In the genomic region with DNA sequence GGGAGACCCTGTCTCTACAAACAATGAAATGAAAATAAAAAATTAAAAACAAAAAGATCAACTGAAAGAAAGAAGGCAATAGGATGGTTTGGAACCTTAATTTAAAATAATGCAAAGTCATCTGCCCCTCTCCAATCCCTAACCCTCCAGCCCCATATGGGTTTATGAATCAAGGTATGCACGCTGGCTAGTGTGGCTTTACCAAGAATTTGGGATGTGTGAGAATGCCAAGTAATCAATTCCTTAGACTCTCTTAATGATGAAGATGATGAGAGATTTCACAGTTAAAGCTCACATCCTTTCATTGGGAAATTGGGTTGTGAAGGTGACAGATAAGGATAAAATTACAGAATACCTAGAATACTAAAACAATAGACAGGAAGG, we compare ENCODE assay signal across 21 cellular contexts.
"Had no signal": no experiment of that assay in that cellular context is flagged by ENCODE, and none has a peak within 500 bp of the region (broad histone marks: within the 10 kb centered on the region; RNA-seq: fewer than 3 reads in every experiment).

No MANE protein-coding gene starts in this region.

- ATAC-seq: esophagus mucosa; gastrocnemius medialis; left lobe of liver; stimulated activated naive B cell treated with anti-CD40 and anti-IgM and Interleukin-4, amounts not matched to agents 10 μg/mL and 1 μg/mL and 100 μg/mL, for 72 hours had no signal

- H3K4me3 ChIP-seq: gastrocnemius medialis, lung, sigmoid colon, SJCRH30, tibial artery had no signal

- H3K27me3 Mint-ChIP-seq: activated B cell treated with CpG ODN at 0.5 μM for 24 hours; stimulated activated naive B cell treated with anti-CD40 and anti-IgM and Interleukin-4, amounts not matched to agents 10 μg/mL and 1 μg/mL and 100 μg/mL, for 72 hours had no signal

- H3K27ac Mint-ChIP-seq: activated B cell treated with CpG ODN at 0.5 μM for 24 hours; stimulated activated naive B cell treated with anti-CD40 and anti-IgM and Interleukin-4, amounts not matched to agents 10 μg/mL and 1 μg/mL and 100 μg/mL, for 72 hours had no signal

- H3K4me3 Mint-ChIP-seq: activated B cell treated with CpG ODN at 0.5 μM for 24 hours; stimulated activated naive B cell treated with anti-CD40 and anti-IgM and Interleukin-4, amounts not matched to agents 10 μg/mL and 1 μg/mL and 100 μg/mL, for 72 hours had no signal

- H3K36me3 ChIP-seq: gastrocnemius medialis, sigmoid colon had no signal

- H3K4me1 ChIP-seq: gastrocnemius medialis, sigmoid colon, SJCRH30, tibial artery had no signal

- H3K9me3 ChIP-seq: gastrocnemius medialis, sigmoid colon, SJCRH30, tibial artery had no signal

- H3K27ac ChIP-seq: gastrocnemius medialis, sigmoid colon, SJCRH30, tibial artery had no signal

- H3K9me3 Mint-ChIP-seq: activated B cell treated with CpG ODN at 0.5 μM for 24 hours had no signal

- DNase-seq: activated B cell treated with CpG ODN at 0.5 μM for 24 hours; activated CD4-positive, alpha-beta T cell treated with anti-CD3 and anti-CD28 coated beads for 4 hours; activated effector memory CD4-positive, alpha-beta T cell treated with Interleukin-2 at 50 U/mL for 16 hours; activated naive CD4-positive, alpha-beta T cell treated with anti-CD3 and anti-CD28 coated beads, Interleukin-2, amount 50 U/mL, for 16 hours; amygdala; cerebellar nuclear complex; cortex of kidney; effector CD4-positive, alpha-beta T cell; gastrocnemius medialis; head of caudate nucleus; kidney; occipital lobe; posterior cingulate gyrus; sigmoid colon; stimulated activated CD4-positive, alpha-beta T cell treated with anti-CD3 and anti-CD28 coated beads, Interleukin-4, amount 100 ng/mL, for 4 hours; stimulated activated naive B cell treated with anti-CD40 and anti-IgM and Interleukin-4, amounts not matched to agents 10 μg/mL and 1 μg/mL and 100 μg/mL, for 72 hours; tibial artery had no signal

- H3K27me3 ChIP-seq: gastrocnemius medialis, sigmoid colon, SJCRH30, tibial artery had no signal
